Comparison of ENCODE assay signal across 14 cellular contexts in the genomic region with DNA sequence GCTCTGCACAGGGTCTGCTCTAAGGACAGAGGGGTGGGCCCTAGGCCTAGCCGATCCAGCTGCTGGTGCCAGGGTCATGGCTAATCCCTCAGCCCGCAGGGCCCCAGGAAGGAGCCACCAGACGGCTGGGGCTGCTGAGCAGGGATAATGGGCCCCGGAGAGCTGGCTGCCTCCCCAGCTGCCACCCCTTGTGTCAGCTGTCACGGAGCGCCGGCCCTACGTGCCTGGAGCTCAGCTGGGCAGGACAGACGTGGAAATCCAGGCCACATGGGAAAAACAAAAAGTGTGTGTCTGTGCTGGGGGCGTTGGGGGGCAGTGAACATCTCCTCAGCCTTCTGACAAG. TPM values are rescaled to one million over a fixed set of nuclear protein-coding genes. Genes with fewer than 3 reads are reported as not detected.
A peak's percentile ranks its signal among the peaks of the same experiment; 100 is the strongest.
DNase-seq lines count a peak whose midpoint lies in the region; ATAC-seq and TF ChIP-seq lines count a peak whose summit lies in the region.
"Had no signal": no experiment of that assay in that cellular context is flagged by ENCODE, and none has a peak within 500 bp of the region (broad histone marks: within the 10 kb centered on the region; RNA-seq: fewer than 3 reads in every experiment).

No MANE protein-coding gene starts in this region.

- H3K27me3 ChIP-seq in GM23338 (ENCODE audit: insufficient read depth): no peaks in the 10 kb centered on the region

- H3K36me3 Mint-ChIP-seq in brain (peaks cover 8% of the 10 kb centered on the region), GM23338 (ENCODE audit: low read depth) (peaks cover 26% of the 10 kb centered on the region)

- no peaks in the 10 kb centered on the region for H3K9me2 ChIP-seq in GM23338 (ENCODE audit: insufficient read depth)

- ATAC-seq in stimulated activated naive CD8-positive, alpha-beta T cell treated with anti-CD3 and anti-CD28 coated beads, Interleukin-15, amount 100 ng/mL, for 72 hours: peak; percentile 29
- ATAC-seq in stimulated activated naive CD8-positive, alpha-beta T cell treated with anti-CD3 and anti-CD28 coated beads, Interleukin-15, Interleukin-2, amounts not matched to agents 100 U/mL and 50 U/mL, for 24 hours: no peak
- ATAC-seq in GM23338 (no peak), left colon (no peak)

- H4K20me1 ChIP-seq in GM23338 (replicated peaks; ENCODE audit: insufficient read depth): peaks cover 6% of the 10 kb centered on the region; the same call in 1 of the 2 replicates

- no peak for DNase-seq in stimulated activated naive CD8-positive, alpha-beta T cell treated with anti-CD3 and anti-CD28 coated beads, Interleukin-15, amount 100 ng/mL, for 72 hours
- no peak for DNase-seq in stimulated activated naive CD8-positive, alpha-beta T cell treated with anti-CD3 and anti-CD28 coated beads, Interleukin-15, Interleukin-2, amounts not matched to agents 100 U/mL and 50 U/mL, for 24 hours
- DNase-seq in left kidney (ENCODE audit: low read depth, low spot score) (peak; percentile 59), NOMO-1 treated with DMSO at 0.1 percent for 48 hours (lab: John Stamatoyannopoulos, UW; ENCODE audit: unreplicated experiment) (no peak), GM23338 (ENCODE audit: low spot score) (no peak), SIG-M5 (lab: John Stamatoyannopoulos, UW) (no peak), left colon (no peak)
- DNase-seq: cortex of kidney, DND-41, KBM-7, NCI-H2029 treated with DMSO at 0.1 percent for 48 hours had no signal

- no peaks in the 10 kb centered on the region for H3K27me3 Mint-ChIP-seq in stimulated activated naive CD8-positive, alpha-beta T cell treated with anti-CD3 and anti-CD28 coated beads, Interleukin-15, amount 100 ng/mL, for 72 hours
- H3K27me3 Mint-ChIP-seq in brain (no peaks in the 10 kb centered on the region), GM23338 (ENCODE audit: insufficient read depth, low read depth, poor library complexity) (peaks cover 16% of the 10 kb centered on the region)

- no peak overlapping the region for H3K4me3 Mint-ChIP-seq in stimulated activated naive CD8-positive, alpha-beta T cell treated with anti-CD3 and anti-CD28 coated beads, Interleukin-15, amount 100 ng/mL, for 72 hours
- H3K4me3 Mint-ChIP-seq in brain: peak overlapping the region in 2 of 5 experiments; percentile 34 to 37
- H3K4me3 Mint-ChIP-seq in GM23338: no peak overlapping the region

- no peaks in the 10 kb centered on the region for H3F3A ChIP-seq in GM23338 (replicated peaks; ENCODE audit: low read depth)

- no peaks in the 10 kb centered on the region for H3K9me3 Mint-ChIP-seq in stimulated activated naive CD8-positive, alpha-beta T cell treated with anti-CD3 and anti-CD28 coated beads, Interleukin-15, amount 100 ng/mL, for 72 hours
- H3K9me3 Mint-ChIP-seq in brain: peaks cover 0 to 2% (median 0%) of the 10 kb centered on the region in 5 experiments
- H3K9me3 Mint-ChIP-seq in GM23338: no peaks in the 10 kb centered on the region

- intact Hi-C loops in left colon (cut with DNase I, micrococcal nuclease): no loop called here

- H3K4me1 ChIP-seq in GM23338 (ENCODE audit: insufficient read depth): peaks cover 7% of the 10 kb centered on the region; the same call in 1 of the 2 replicates

- H3K36me3 ChIP-seq in GM23338 (ENCODE audit: insufficient read depth): no peaks in the 10 kb centered on the region

- H3K4me1 Mint-ChIP-seq in stimulated activated naive CD8-positive, alpha-beta T cell treated with anti-CD3 and anti-CD28 coated beads, Interleukin-15, amount 100 ng/mL, for 72 hours: no peaks in the 10 kb centered on the region
- H3K4me1 Mint-ChIP-seq in brain (peaks cover 62% of the 10 kb centered on the region), GM23338 (peaks cover 22% of the 10 kb centered on the region)

- H3K79me2 ChIP-seq in GM23338 (replicated peaks; ENCODE audit: insufficient read depth): no peaks in the 10 kb centered on the region; the same call in 1 of the 2 replicates

- no peak overlapping the region for H2AFZ ChIP-seq in GM23338

- H3K27ac Mint-ChIP-seq in stimulated activated naive CD8-positive, alpha-beta T cell treated with anti-CD3 and anti-CD28 coated beads, Interleukin-15, amount 100 ng/mL, for 72 hours: no peak overlapping the region
- peak overlapping the region; percentile 79 to 92 (median 85) for H3K27ac Mint-ChIP-seq in brain
- H3K27ac Mint-ChIP-seq in GM23338: no peak overlapping the region

- TF ChIP-seq CTCF in brain (conservative IDR thresholded peaks at IDR 0.05): no peak
- TF ChIP-seq CTCF in GM23338 (conservative IDR thresholded peaks at IDR 0.05; ENCODE audit: low read depth in 2 of 2): no peak

- no peak overlapping the region for H3K27ac ChIP-seq in GM23338 (ENCODE audit: low read depth)

- H3K4me3 ChIP-seq in GM23338: no peak overlapping the region

- H3K4me2 ChIP-seq in GM23338: no peak overlapping the region

TF ChIP-seq in GM23338, 12 proteins besides CTCF, POLR2A, EP300 and RAD21 (continues in another document):
- TF ChIP-seq REST (IDR thresholded peaks at IDR 0.05; ENCODE audit: unreplicated experiment) (no peak), ZNF114 (CRISPR knock-in tag; IDR thresholded peaks at IDR 0.05) (no peak), EZH2phosphoT487 (IDR thresholded peaks at IDR 0.05; ENCODE audit: unreplicated experiment) (no peak), JUNB (IDR thresholded peaks at IDR 0.05; ENCODE audit: unreplicated experiment) (no peak), ZNF331 (CRISPR knock-in tag; IDR thresholded peaks at IDR 0.05; ENCODE audit: low read depth) (no peak), CREB1 (CRISPR knock-in tag; IDR thresholded peaks at IDR 0.05; ENCODE audit: low read depth) (no peak), EZH2 (IDR thresholded peaks at IDR 0.05; ENCODE audit: low read depth, unreplicated experiment) (no peak), STAT1 (IDR thresholded peaks at IDR 0.05; ENCODE audit: unreplicated experiment) (no peak), POLR2AphosphoS5 (IDR thresholded peaks at IDR 0.05; ENCODE audit: low read depth) (no peak), NANOG (IDR thresholded peaks at IDR 0.05; ENCODE audit: borderline replicate concordance) (no peak)
- TF ChIP-seq, protein P1, sequence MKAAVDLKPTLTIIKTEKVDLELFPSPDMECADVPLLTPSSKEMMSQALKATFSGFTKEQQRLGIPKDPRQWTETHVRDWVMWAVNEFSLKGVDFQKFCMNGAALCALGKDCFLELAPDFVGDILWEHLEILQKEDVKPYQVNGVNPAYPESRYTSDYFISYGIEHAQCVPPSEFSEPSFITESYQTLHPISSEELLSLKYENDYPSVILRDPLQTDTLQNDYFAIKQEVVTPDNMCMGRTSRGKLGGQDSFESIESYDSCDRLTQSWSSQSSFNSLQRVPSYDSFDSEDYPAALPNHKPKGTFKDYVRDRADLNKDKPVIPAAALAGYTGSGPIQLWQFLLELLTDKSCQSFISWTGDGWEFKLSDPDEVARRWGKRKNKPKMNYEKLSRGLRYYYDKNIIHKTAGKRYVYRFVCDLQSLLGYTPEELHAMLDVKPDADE (IDR thresholded peaks at IDR 0.05): no peak

RNA-seq across cellular contexts. Expression of gene CHGA, which starts 36.2 kb away (rescaled TPM):
- polyA plus RNA-seq in brain (ENCODE audit: insufficient read depth, low read depth, low replicate concordance) (1,071 TPM), GM23338 (2016; fragmentation: Nextera tagmentation; extraction: Ambion mirVana) (18.9 and 19.6 TPM in 2 replicates)
- 13.9 and 20.9 TPM in 2 replicates for total RNA-seq in GM23338 (2014; rRNA removed; shearing (Covaris generic))
- total RNA-seq in left colon: 100 to 1,000 TPM; 218 to 343 TPM
- total RNA-seq: RPMI7951 had no signal
- polyA plus RNA-seq: AG04450 had no signal

Comparison
In these comparisons a context has a peak if more than half of its experiments do, and no peak if none do; other contexts are left out.
1. H3K27ac Mint-ChIP-seq: peak in brain (5 of 5); none in stimulated activated naive CD8-positive, alpha-beta T cell treated with anti-CD3 and anti-CD28 coated beads, Interleukin-15, amount 100 ng/mL, for 72 hours (0 of 2) and GM23338 (single experiment).